ENCODE assay signal across 8 cellular contexts in the genomic region with DNA sequence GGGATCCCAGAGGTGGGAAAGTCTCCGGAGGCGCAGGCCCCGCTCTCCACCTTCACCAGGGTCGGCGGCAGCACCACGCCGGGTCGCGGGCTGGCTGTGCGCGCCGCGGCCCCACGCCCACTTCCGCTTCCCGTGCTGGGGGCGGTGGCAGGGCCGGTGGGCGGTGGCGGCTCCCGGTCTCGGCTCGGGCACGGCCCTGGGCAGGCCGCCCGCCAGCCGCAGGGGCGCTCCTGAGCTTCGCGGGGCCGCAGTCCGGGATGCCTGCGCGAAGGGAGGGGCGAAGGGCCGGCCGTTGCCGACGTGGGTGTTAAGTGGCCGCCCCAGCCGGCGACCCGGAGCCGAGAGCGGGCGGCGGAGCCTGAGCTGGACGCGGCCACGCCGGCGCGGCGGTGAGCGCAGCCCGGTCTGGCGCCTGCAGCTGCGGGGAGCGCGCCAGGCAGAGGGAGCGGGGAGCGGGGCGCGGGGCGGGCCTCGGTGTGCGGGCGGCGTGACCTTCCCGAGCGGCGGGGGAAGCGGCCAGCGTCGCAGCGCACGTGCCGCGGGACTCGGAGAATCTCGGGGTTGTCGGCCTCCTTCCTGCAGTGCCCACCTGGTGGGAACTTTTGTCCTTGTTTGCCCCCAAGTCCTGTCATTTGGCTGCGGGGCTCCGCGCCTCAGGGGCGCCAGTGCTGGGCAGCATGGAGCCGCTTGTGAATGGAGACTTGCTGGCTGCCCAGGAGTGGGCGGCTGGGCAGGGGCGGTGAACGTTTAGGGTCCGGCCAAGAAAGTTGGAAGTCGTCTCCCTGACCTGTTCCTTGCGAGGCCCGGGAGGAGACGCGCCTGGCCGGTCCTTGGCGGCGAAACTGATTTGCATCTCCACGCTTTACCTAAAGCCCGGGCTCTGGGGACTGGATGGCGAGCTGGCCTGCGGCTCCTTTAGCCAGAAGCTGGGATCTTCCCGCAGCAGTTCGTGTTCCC.
DNase-seq lines count a peak whose midpoint lies in the region; TF ChIP-seq lines count a peak whose summit lies in the region.

Gene SLC25A15 (plus strand): TSS at position 337 of the 957 bp plus-strand sequence. CDS start 3,616 bp downstream, outside the sequence.

- POLR2A ChIA-PET in HEK293T (lab: Yijun Ruan, JAX): interaction anchor here (1.0 to 2.7 kb wide), 5 partner anchors 10 to 271 kb away, joined by 3 to 9 read pairs (median 5); partner anchors contain the start of gene WBP4

- H3K4me3 ChIP-seq in retinal pigment epithelial cell (ENCODE audit: low read length): peak within 1 kb of the TSS; percentile 73

- DNase-seq in GM13976 (ENCODE audit: low spot score) (peak; percentile 88), HEK293T (ENCODE audit: extremely low spot score) (peak; percentile 75), MV-4-11 (lab: John Stamatoyannopoulos, UW) (peak; percentile 66), T-helper 9 cell (peak; percentile 60), astrocyte of the hippocampus (ENCODE audit: low read depth, low spot score) (peak; percentile 93), hippocampal formation (lab: John Stamatoyannopoulos, UW) (peak; percentile 33 to 52), retinal pigment epithelial cell (ENCODE audit: low read depth) (peak; percentile 38), NCI-H128 (lab: John Stamatoyannopoulos, UW; ENCODE audit: unreplicated experiment) (no peak)

- TF ChIP-seq CTCF in GM13976 (IDR thresholded peaks at IDR 0.05; ENCODE audit: borderline replicate concordance, control extremely low read depth, extremely low read depth, insufficient read depth, missing control alignments) (peak; percentile 63), retinal pigment epithelial cell (conservative IDR thresholded peaks at IDR 0.05; ENCODE audit: low read depth, low read length) (no peak)

- in situ Hi-C loops in GM13976 (cut with MboI; ENCODE audit: low sequenced_read_pairs, unreplicated experiment): loop anchor here (10.0 to 25.0 kb wide), 2 partner anchors 135 to 273 kb away; partner anchors contain the start of gene WBP4

- CTCF ChIA-PET in HEK293T (lab: Yijun Ruan, JAX): interaction anchor here (0.7 to 1.3 kb wide), 2 partner anchors 234 to 847 kb away, joined by 3 read pairs; no protein-coding TSS in a partner anchor

TF ChIP-seq in HEK293T, 16 proteins besides CTCF, POLR2A, EP300 and RAD21:
- no peak for TF ChIP-seq PKNOX1 (IDR thresholded peaks at IDR 0.05)
- no peak for TF ChIP-seq FOXK2 (IDR thresholded peaks at IDR 0.05)
- 0 out of 2 replicates have a peak, but pooled peaks have one; percentile 12 for TF ChIP-seq ARNT (IDR thresholded peaks at IDR 0.05)
- peak; percentile 62 for TF ChIP-seq L3MBTL2 (conservative IDR thresholded peaks at IDR 0.05)
- no peak for TF ChIP-seq HDGF (IDR thresholded peaks at IDR 0.05; ENCODE audit: borderline replicate concordance)
- TF ChIP-seq TARDBP (IDR thresholded peaks at IDR 0.05): no peak
- TF ChIP-seq ELF4 (IDR thresholded peaks at IDR 0.05): no peak
- no peak for TF ChIP-seq SP1 (IDR thresholded peaks at IDR 0.05)
- TF ChIP-seq FOXA1 (IDR thresholded peaks at IDR 0.05): no peak
- no peak for TF ChIP-seq FOXM1 (IDR thresholded peaks at IDR 0.05; ENCODE audit: borderline replicate concordance)
- TF ChIP-seq CTBP1 (IDR thresholded peaks at IDR 0.05; ENCODE audit: borderline replicate concordance): no peak
